ENCODE assay signal across 9 cellular contexts in the genomic region with DNA sequence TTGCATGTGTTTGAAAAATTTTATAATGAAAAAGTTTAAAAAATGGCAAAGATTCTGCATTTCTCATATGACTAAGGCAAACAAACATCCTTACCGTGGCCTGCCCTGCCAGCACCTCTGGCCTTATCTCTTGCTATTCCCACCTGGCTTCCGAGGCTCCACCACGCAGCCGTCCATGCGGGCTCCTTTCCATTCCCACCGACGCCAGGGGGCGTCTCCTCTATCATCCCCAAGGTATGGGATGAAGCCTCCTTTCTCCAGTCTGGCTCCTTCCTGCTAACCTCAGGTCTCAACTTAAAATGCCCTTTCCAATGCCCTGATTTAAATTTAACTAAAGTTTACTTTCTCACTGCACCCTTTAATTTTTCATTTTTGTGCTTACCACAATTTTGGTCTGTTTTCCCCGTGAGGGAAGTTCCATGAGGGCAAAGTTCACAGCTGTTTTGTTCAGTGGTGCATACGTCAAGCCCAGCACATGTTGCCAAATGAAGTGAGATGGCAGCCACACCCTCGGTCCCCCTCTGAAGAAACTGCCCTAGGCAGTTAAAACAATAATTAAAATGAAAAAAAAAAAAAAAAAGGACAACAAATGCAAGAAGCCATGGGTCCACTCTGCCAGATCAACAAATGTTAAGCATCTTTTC. TPM values are rescaled to one million over a fixed set of nuclear protein-coding genes. Genes with fewer than 3 reads are reported as not detected.
A peak's percentile ranks its signal among the peaks of the same experiment; 100 is the strongest.
DNase-seq lines count a peak whose midpoint lies in the region; ATAC-seq and TF ChIP-seq lines count a peak whose summit lies in the region.
"Had no signal": no experiment of that assay in that cellular context is flagged by ENCODE, and none has a peak within 500 bp of the region (broad histone marks: within the 10 kb centered on the region; RNA-seq: fewer than 3 reads in every experiment).

No MANE protein-coding gene starts in this region.

- TF ChIP-seq RAD21 in liver (IDR thresholded peaks at IDR 0.05) = peak; percentile 69 to 79

- TF ChIP-seq CTCF in ascending aorta (IDR thresholded peaks at IDR 0.05) (peak in 2 of 3 experiments; percentile 35 to 45), liver (IDR thresholded peaks at IDR 0.05; ENCODE audit: low read depth, low read length, missing input control) (peak; percentile 48)

- peak; percentile 27 for DNase-seq in activated CD8-positive, alpha-beta memory T cell treated with anti-CD3 and anti-CD28 coated beads, Interleukin-2, amount 50 U/mL, for 4 hours
- no peak for DNase-seq in activated CD8-positive, alpha-beta memory T cell treated with anti-CD3 and anti-CD28 coated beads, Interleukin-2, amount 10 ng/mL, durations not matched to agents 7 days and 5 days
- peak; percentile 16 for DNase-seq in NCI-H226
- DNase-seq in ascending aorta (ENCODE audit: low spot score in 2 of 2) = no peak
- DNase-seq in activated T-helper 2 cell treated with anti-CD3 and anti-CD28 coated beads, Interferon-gamma antibody, Interleukin-2, Interleukin-4, amounts not matched to agents 10 μg/mL and 5 μg/mL and 100 μg/mL, durations not matched to agents 14 hours and 24 hours and 36 hours (ENCODE audit: low spot score) = no peak
- no peak for DNase-seq in stimulated activated CD4-positive, alpha-beta T cell treated with anti-CD3 and anti-CD28 coated beads, Interleukin-4, amount 100 ng/mL, for 24 hours
- DNase-seq: naive thymus-derived CD8-positive, alpha-beta T cell had no signal

- H3K4me1 Mint-ChIP-seq in activated CD8-positive, alpha-beta memory T cell treated with anti-CD3 and anti-CD28 coated beads, Interleukin-2, amount 10 ng/mL, durations not matched to agents 7 days and 5 days = peaks cover 1% of the 10 kb centered on the region
- H3K4me1 Mint-ChIP-seq in activated T-helper 2 cell treated with anti-CD3 and anti-CD28 coated beads, Interferon-gamma antibody, Interleukin-2, Interleukin-4, amounts not matched to agents 10 μg/mL and 5 μg/mL and 100 μg/mL, durations not matched to agents 14 hours and 24 hours and 36 hours (ENCODE audit: low read depth) = no peaks in the 10 kb centered on the region

- H3K27ac Mint-ChIP-seq in activated CD8-positive, alpha-beta memory T cell treated with anti-CD3 and anti-CD28 coated beads, Interleukin-2, amount 10 ng/mL, durations not matched to agents 7 days and 5 days = no peak overlapping the region
- no peak overlapping the region for H3K27ac Mint-ChIP-seq in activated T-helper 2 cell treated with anti-CD3 and anti-CD28 coated beads, Interferon-gamma antibody, Interleukin-2, Interleukin-4, amounts not matched to agents 10 μg/mL and 5 μg/mL and 100 μg/mL, durations not matched to agents 14 hours and 24 hours and 36 hours

- H3K36me3 ChIP-seq in ascending aorta = no peaks in the 10 kb centered on the region
- no peaks in the 10 kb centered on the region for H3K36me3 ChIP-seq in liver (ENCODE audit: control insufficient read depth in 4 of 4, insufficient read depth in 3 of 4, low read depth in 1 of 4, low read length in 3 of 4)

- H3K4me3 Mint-ChIP-seq in activated CD8-positive, alpha-beta memory T cell treated with anti-CD3 and anti-CD28 coated beads, Interleukin-2, amount 10 ng/mL, durations not matched to agents 7 days and 5 days = no peak overlapping the region
- H3K4me3 Mint-ChIP-seq in activated T-helper 2 cell treated with anti-CD3 and anti-CD28 coated beads, Interferon-gamma antibody, Interleukin-2, Interleukin-4, amounts not matched to agents 10 μg/mL and 5 μg/mL and 100 μg/mL, durations not matched to agents 14 hours and 24 hours and 36 hours (ENCODE audit: low read depth) = no peak overlapping the region

- H3K4me1 ChIP-seq in ascending aorta (no peaks in the 10 kb centered on the region), liver (ENCODE audit: control insufficient read depth in 4 of 4, insufficient read depth in 4 of 4, low read length in 3 of 4) (peaks cover 0 to 3% (median 0%) of the 10 kb centered on the region in 4 donors)

- H3K4me3 ChIP-seq in ascending aorta = no peak overlapping the region
- H3K4me3 ChIP-seq in liver (ENCODE audit: low read depth in 1 of 3, low read length in 3 of 3) = no peak overlapping the region

- H3K27ac ChIP-seq in ascending aorta (no peak overlapping the region), liver (ENCODE audit: low read depth in 1 of 2, low read length in 2 of 2) (no peak overlapping the region)

- H3K27me3 Mint-ChIP-seq in activated CD8-positive, alpha-beta memory T cell treated with anti-CD3 and anti-CD28 coated beads, Interleukin-2, amount 10 ng/mL, durations not matched to agents 7 days and 5 days = peaks cover 37% of the 10 kb centered on the region
- peaks cover 15% of the 10 kb centered on the region for H3K27me3 Mint-ChIP-seq in activated T-helper 2 cell treated with anti-CD3 and anti-CD28 coated beads, Interferon-gamma antibody, Interleukin-2, Interleukin-4, amounts not matched to agents 10 μg/mL and 5 μg/mL and 100 μg/mL, durations not matched to agents 14 hours and 24 hours and 36 hours (ENCODE audit: low read depth)

- WGBS in liver = 8% methylated on average over 11 of the region's 11 CpGs

- H3K27me3 ChIP-seq in ascending aorta (no peaks in the 10 kb centered on the region), liver (ENCODE audit: control insufficient read depth in 4 of 4, insufficient read depth in 4 of 4, low read length in 3 of 4) (peaks cover 0 to 3% (median 0%) of the 10 kb centered on the region in 4 donors)

- H3K9me3 Mint-ChIP-seq in activated CD8-positive, alpha-beta memory T cell treated with anti-CD3 and anti-CD28 coated beads, Interleukin-2, amount 10 ng/mL, durations not matched to agents 7 days and 5 days (ENCODE audit: low read depth) = peaks cover 17% of the 10 kb centered on the region
- H3K9me3 Mint-ChIP-seq in activated T-helper 2 cell treated with anti-CD3 and anti-CD28 coated beads, Interferon-gamma antibody, Interleukin-2, Interleukin-4, amounts not matched to agents 10 μg/mL and 5 μg/mL and 100 μg/mL, durations not matched to agents 14 hours and 24 hours and 36 hours = peaks cover 17% of the 10 kb centered on the region

- peaks cover 3% of the 10 kb centered on the region for H3K36me3 Mint-ChIP-seq in activated CD8-positive, alpha-beta memory T cell treated with anti-CD3 and anti-CD28 coated beads, Interleukin-2, amount 10 ng/mL, durations not matched to agents 7 days and 5 days
- no peaks in the 10 kb centered on the region for H3K36me3 Mint-ChIP-seq in activated T-helper 2 cell treated with anti-CD3 and anti-CD28 coated beads, Interferon-gamma antibody, Interleukin-2, Interleukin-4, amounts not matched to agents 10 μg/mL and 5 μg/mL and 100 μg/mL, durations not matched to agents 14 hours and 24 hours and 36 hours (ENCODE audit: low read depth)

- intact Hi-C loops in ascending aorta (cut with DNase I) = loop anchor here (10.0 kb wide), 1 partner anchor 53 kb away; no protein-coding TSS in a partner anchor
- intact Hi-C loops in activated T-helper 2 cell treated with anti-CD3 and anti-CD28 coated beads, Interferon-gamma antibody, Interleukin-2, Interleukin-4, amounts not matched to agents 10 μg/mL and 5 μg/mL and 100 μg/mL, durations not matched to agents 14 hours and 24 hours and 36 hours (cut with micrococcal nuclease) = no loop called here

- CTCF ChIA-PET in activated CD8-positive, alpha-beta memory T cell treated with anti-CD3 and anti-CD28 coated beads, Interleukin-2, amount 10 ng/mL, durations not matched to agents 7 days and 5 days (lab: Charles Lee) = interaction anchor here (0.7 kb wide), 1 partner anchor 1084 kb away, joined by 3 read pairs; no protein-coding TSS in a partner anchor

- peaks cover 0 to 12% of the 10 kb centered on the region in 2 donors for H3K9me3 ChIP-seq in ascending aorta
- peaks cover 1 to 10% (median 10%) of the 10 kb centered on the region in 4 donors for H3K9me3 ChIP-seq in liver (ENCODE audit: control insufficient read depth in 4 of 4, low read length in 3 of 4)

- no peak for ATAC-seq in activated CD8-positive, alpha-beta memory T cell treated with anti-CD3 and anti-CD28 coated beads, Interleukin-2, amount 10 ng/mL, durations not matched to agents 7 days and 5 days
- ATAC-seq in HG02884 (IDR thresholded peaks at IDR 0.05; ENCODE audit: unreplicated experiment) = no peak

- no peak overlapping the region for H3K9ac ChIP-seq in liver (ENCODE audit: low read depth in 1 of 2, low read length in 2 of 2)

TF ChIP-seq in liver, 16 proteins besides CTCF, POLR2A, EP300 and RAD21:
- TF ChIP-seq RXRA (IDR thresholded peaks at IDR 0.05) = no peak
- peak; percentile 18 for TF ChIP-seq HNF4G (IDR thresholded peaks at IDR 0.05)
- peak; percentile 36 to 46 for TF ChIP-seq HNF4A (conservative IDR thresholded peaks at IDR 0.05)
- no peak for TF ChIP-seq TAF1 (conservative IDR thresholded peaks at IDR 0.05)
- no peak for TF ChIP-seq EGR1 (IDR thresholded peaks at IDR 0.05; ENCODE audit: low read depth in 2 of 2)

RNA-seq across cellular contexts. Expression of a gene that starts 13.3 kb away (rescaled TPM):
- total RNA-seq in activated CD8-positive, alpha-beta memory T cell treated with anti-CD3 and anti-CD28 coated beads, Interleukin-2, amount 10 ng/mL, durations not matched to agents 7 days and 5 days = 1 to 10 TPM in 1 of 2 experiments, under 1 TPM in 1; 0.09 to 3.7 TPM
- total RNA-seq in ascending aorta (8.1 TPM), liver (under 1 TPM; 0.14 to 0.42 TPM)
- under 1 TPM; 0.05 to 0.06 TPM for polyA plus RNA-seq in liver
- 0.07 and 0.09 TPM in 2 replicates for total RNA-seq in activated T-helper 2 cell treated with anti-CD3 and anti-CD28 coated beads, Interferon-gamma antibody, Interleukin-2, Interleukin-4, amounts not matched to agents 10 μg/mL and 5 μg/mL and 100 μg/mL, durations not matched to agents 14 hours and 24 hours and 36 hours

Comparison
In these comparisons a context has a peak if more than half of its experiments do, and no peak if none do; other contexts are left out.
1. DNase-seq: peak in activated CD8-positive, alpha-beta memory T cell treated with anti-CD3 and anti-CD28 coated beads, Interleukin-2, amount 50 U/mL, for 4 hours (single experiment) and NCI-H226 (single experiment); none in activated CD8-positive, alpha-beta memory T cell treated with anti-CD3 and anti-CD28 coated beads, Interleukin-2, amount 10 ng/mL, durations not matched to agents 7 days and 5 days (single experiment), ascending aorta (0 of 2), activated T-helper 2 cell treated with anti-CD3 and anti-CD28 coated beads, Interferon-gamma antibody, Interleukin-2, Interleukin-4, amounts not matched to agents 10 μg/mL and 5 μg/mL and 100 μg/mL, durations not matched to agents 14 hours and 24 hours and 36 hours (single experiment) and stimulated activated CD4-positive, alpha-beta T cell treated with anti-CD3 and anti-CD28 coated beads, Interleukin-4, amount 100 ng/mL, for 24 hours (single experiment).